ENCODE assay signal across 8 cellular contexts in genomic region chrX:19799319-19800182, GRCh38.
A peak's percentile ranks its signal among the peaks of the same experiment; 100 is the strongest.
DNase-seq lines count a peak whose midpoint lies in the region; ATAC-seq lines count a peak whose summit lies in the region.

No MANE protein-coding gene starts in this region.

- no peaks in the 10 kb centered on the region for H3K27me3 ChIP-seq in mononuclear cell (ENCODE audit: insufficient read depth, low read length)

- peaks cover 42% of the 10 kb centered on the region for H3K4me1 ChIP-seq in mononuclear cell (ENCODE audit: insufficient read depth, low read length)

- no peak for ATAC-seq in HG02840 (IDR thresholded peaks at IDR 0.05; ENCODE audit: low FRiP score, unreplicated experiment)

- DNase-seq in DMS53 (lab: John Stamatoyannopoulos, UW) (peak; percentile 64), NCI-H69 (lab: John Stamatoyannopoulos, UW) (peak; percentile 17), amniotic epithelial cell (ENCODE audit: low read depth) (peak; percentile 7), hippocampal formation (lab: John Stamatoyannopoulos, UW) (no peak), D341Med (ENCODE audit: low spot score) (no peak), C1 segment of cervical spinal cord (lab: John Stamatoyannopoulos, UW) (no peak)

- peak overlapping the region; percentile 36 for H3K4me3 ChIP-seq in mononuclear cell (ENCODE audit: low read length)

- no peaks in the 10 kb centered on the region for H3K9me3 ChIP-seq in mononuclear cell (ENCODE audit: low read depth, low read length)

Comparison
In these comparisons a context has a peak if more than half of its experiments do, and no peak if none do; other contexts are left out.
1. DNase-seq: peak in DMS53 (single experiment), NCI-H69 (single experiment) and amniotic epithelial cell (single experiment); none in hippocampal formation (0 of 2), D341Med (single experiment) and C1 segment of cervical spinal cord (0 of 14).